In the genomic region with DNA sequence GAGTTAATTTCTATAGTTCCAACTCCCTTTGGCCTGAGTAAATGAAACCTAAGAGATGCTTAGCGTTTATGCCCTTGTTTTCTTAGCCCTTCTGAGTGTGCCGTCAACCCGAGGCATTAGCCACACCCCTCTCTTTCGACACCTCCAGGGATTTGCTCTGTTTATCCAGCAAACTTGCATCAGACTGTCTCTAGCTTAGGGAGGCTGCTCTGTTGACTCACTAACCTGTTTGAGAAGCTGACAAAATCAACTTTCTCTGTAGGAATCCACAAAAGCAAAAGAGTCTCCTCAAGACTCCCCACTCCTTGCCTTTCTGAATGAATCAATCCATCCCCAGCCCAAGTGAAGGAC, we compare ENCODE assay signal across 9 cellular contexts.
DNase-seq lines count a peak whose midpoint lies in the region; ATAC-seq, FAIRE-seq and TF ChIP-seq lines count a peak whose summit lies in the region.
"Had no signal": no experiment of that assay in that cellular context is flagged by ENCODE, and none has a peak within 500 bp of the region (broad histone marks: within the 10 kb centered on the region; RNA-seq: fewer than 3 reads in every experiment).

No MANE protein-coding gene starts in this region.

- H3K14ac ChIP-seq in H1 (ENCODE audit: insufficient read length) = no peak overlapping the region

- peaks cover 0 to 6% (median 3%) of the 10 kb centered on the region in 4 experiments; a peak in 3 of 7 replicates for H3K27me3 ChIP-seq in H1 (replicated peaks in 1 of 4; ENCODE audit: control insufficient read depth in 3 of 4, extremely low read depth in 1 of 4, insufficient read depth in 3 of 4, low read length in 3 of 4)

- no peak overlapping the region for H3K4me2 ChIP-seq in H1 (ENCODE audit: insufficient read depth in 1 of 2, low read depth in 2 of 2, low read length in 2 of 2)

- no peak overlapping the region for H2BK5ac ChIP-seq in H1 (ENCODE audit: low read depth, low read length)

- FAIRE-seq in H1 (lab: Jason Lieb, UNC) = no peak

- H3K9ac ChIP-seq in H1 (replicated peaks in 1 of 4; ENCODE audit: extremely low read depth in 1 of 4, low read depth in 3 of 4, low read length in 3 of 4) = no peak overlapping the region

- no peaks in the 10 kb centered on the region; a peak in 1 of 7 replicates for H3K4me1 ChIP-seq in H1 (replicated peaks in 1 of 4; ENCODE audit: control insufficient read depth in 3 of 4, insufficient read depth in 4 of 4, low read length in 3 of 4)

- H3K4me3 ChIP-seq in H1 (ENCODE audit: extremely low read depth in 1 of 4, insufficient read depth in 2 of 4, low read depth in 3 of 4, low read length in 4 of 4) = no peak overlapping the region

- no peak for ATAC-seq in HG02970 (IDR thresholded peaks at IDR 0.05; ENCODE audit: low FRiP score, unreplicated experiment)

- CTCF ChIA-PET in H1 (lab: Charles Lee; ENCODE audit: partially characterized antibody) = interaction anchor here (1.4 to 3.1 kb wide), 2 partner anchors 28 to 34 kb away, joined by 4 to 15 read pairs; no protein-coding TSS in a partner anchor

- H3K36me3 ChIP-seq in H1 (ENCODE audit: control insufficient read depth in 2 of 4, insufficient read depth in 4 of 4, low read length in 3 of 4) = no peaks in the 10 kb centered on the region

- no peaks in the 10 kb centered on the region for H3K23me2 ChIP-seq in H1 (ENCODE audit: low read depth, low read length)

- H3K23ac ChIP-seq in H1 (ENCODE audit: insufficient read length) = no peak overlapping the region

- no peak overlapping the region for H3K56ac ChIP-seq in H1 (replicated peaks; ENCODE audit: insufficient read length, low read depth, low read length)

- no peak overlapping the region for H3K27ac ChIP-seq in H1 (ENCODE audit: low read depth, low read length)

- H3K79me1 ChIP-seq in H1 (ENCODE audit: low read depth, low read length) = no peaks in the 10 kb centered on the region

- H4K8ac ChIP-seq in H1 (ENCODE audit: extremely low read depth, insufficient read depth, low read length) = no peak overlapping the region

- H4K20me1 ChIP-seq in H1 (replicated peaks in 1 of 2; ENCODE audit: control insufficient read depth in 1 of 2, insufficient read depth in 2 of 2, low read length in 2 of 2) = no peaks in the 10 kb centered on the region

- TF ChIP-seq RAD21 in H1 (IDR thresholded peaks at IDR 0.05 in 1 of 2, conservative IDR thresholded peaks at IDR 0.05 in 1 of 2; ENCODE audit: low read depth in 2 of 2, low read length in 2 of 2) = no peak

- no peak for TF ChIP-seq CTCF in H1 (IDR thresholded peaks at IDR 0.05; ENCODE audit: control extremely low read depth in 1 of 3, insufficient read depth in 1 of 3, low read depth in 1 of 3, low read length in 3 of 3)

- no peak for TF ChIP-seq EP300 in H1 (IDR thresholded peaks at IDR 0.05; ENCODE audit: borderline replicate concordance in 1 of 2, low read depth in 2 of 2, low read length in 2 of 2)

- H3K9me3 ChIP-seq in H1 (ENCODE audit: insufficient read depth in 2 of 2, low read depth in 1 of 2, low read length in 1 of 2) = no peaks in the 10 kb centered on the region

- H3K79me2 ChIP-seq in H1 (ENCODE audit: control insufficient read depth in 1 of 2, insufficient read depth in 2 of 2, low read length in 2 of 2) = no peaks in the 10 kb centered on the region

- DNase-seq in AG20443 (ENCODE audit: low spot score) = peak; percentile 93
- peak; percentile 33 for DNase-seq in NCI-H187 treated with DMSO at 0.1 percent for 48 hours (lab: John Stamatoyannopoulos, UW)
- no peak for DNase-seq in H1 (ENCODE audit: low read depth in 1 of 2, low spot score in 2 of 2)
- peak; percentile 77 for DNase-seq in mucosa of gallbladder (ENCODE audit: low spot score)
- DNase-seq in activated CD4-positive, CD25-positive, alpha-beta regulatory T cell treated with anti-CD3 and anti-CD28 coated beads, Interleukin-2, amount 50 U/mL, for 72 hours = no peak
- no peak for DNase-seq in effector CD8-positive, alpha-beta T cell (lab: John Stamatoyannopoulos, UW)
- DNase-seq in COLO829 (ENCODE audit: low spot score) = no peak
- DNase-seq: activated CD4-positive, alpha-beta T cell treated with anti-CD3 and anti-CD28 coated beads, Interleukin-2, amount 10 ng/mL, durations not matched to agents 7 days and 5 days had no signal

- no peak overlapping the region for H2AK5ac ChIP-seq in H1 (ENCODE audit: low read depth, low read length)

- H4K5ac ChIP-seq in H1 (ENCODE audit: insufficient read length, low read depth, low read length) = no peak overlapping the region

- H2BK120ac ChIP-seq in H1 (replicated peaks; ENCODE audit: low read depth, low read length) = no peak overlapping the region

- POLR2A ChIA-PET in H1 (lab: Charles Lee; ENCODE audit: partially characterized antibody) = no interaction called here

- no peak overlapping the region for H3K18ac ChIP-seq in H1 (ENCODE audit: extremely low read depth, low read length)

- H2BK15ac ChIP-seq in H1 (ENCODE audit: low read length) = no peak overlapping the region

- no peak for TF ChIP-seq POLR2A in H1 (IDR thresholded peaks at IDR 0.05; ENCODE audit: control extremely low read depth in 1 of 2, low read depth in 2 of 2, low read length in 2 of 2)

- H2AFZ ChIP-seq in H1 (ENCODE audit: low read length) = no peak overlapping the region

- no peak overlapping the region for H4K91ac ChIP-seq in H1 (replicated peaks; ENCODE audit: insufficient read length, low read length)

- no peak overlapping the region for H3K4ac ChIP-seq in H1 (replicated peaks; ENCODE audit: insufficient read length, low read depth, low read length)

- no peak overlapping the region for H2BK12ac ChIP-seq in H1 (ENCODE audit: low read depth, low read length)

- WGBS in H1 (ENCODE audit: extremely low coverage in 1 of 2, insufficient coverage in 1 of 2, insufficient read length in 1 of 2, insufficient replicate concordance in 2 of 2, low coverage in 1 of 2, low lambda C conversion rate in 2 of 2, missing lambda C conversion rate in 1 of 2), 2 experiments = 81% methylated on average over 4 of the region's 4 CpGs; no CpG with 5 or more reads in 1 of the 2 experiments

- H2BK20ac ChIP-seq in H1 (ENCODE audit: low read length) = no peak overlapping the region

TF ChIP-seq in H1, 55 proteins besides CTCF, POLR2A, EP300 and RAD21:
- TF ChIP-seq SIRT6 (IDR thresholded peaks at IDR 0.05; ENCODE audit: low read length) = no peak
- TF ChIP-seq TEAD4 (IDR thresholded peaks at IDR 0.05; ENCODE audit: low read depth, low read length) = no peak
- TF ChIP-seq CEBPB (IDR thresholded peaks at IDR 0.05; ENCODE audit: low read depth, low read length) = peak; percentile 63

Comparison
In these comparisons a context has a peak if more than half of its experiments do, and no peak if none do; other contexts are left out.
1. DNase-seq: peak in AG20443 (single experiment), NCI-H187 treated with DMSO at 0.1 percent for 48 hours (single experiment) and mucosa of gallbladder (single experiment); none in H1 (0 of 2), activated CD4-positive, CD25-positive, alpha-beta regulatory T cell treated with anti-CD3 and anti-CD28 coated beads, Interleukin-2, amount 50 U/mL, for 72 hours (single experiment), effector CD8-positive, alpha-beta T cell (single experiment) and COLO829 (single experiment).